In genomic region chr16:89395150-89396142, GRCh38 we compare ENCODE assay signal across 8 cellular contexts.
DNase-seq lines count a peak whose midpoint lies in the region; ATAC-seq and TF ChIP-seq lines count a peak whose summit lies in the region.

No MANE protein-coding gene starts in this region.

- H3K4me3 Mint-ChIP-seq in IgD-negative memory B cell: peak overlapping the region in 1 of 4 donors; percentile 61

- no peaks in the 10 kb centered on the region for H3K36me3 ChIP-seq in suprapubic skin

- H3K27ac Mint-ChIP-seq in IgD-negative memory B cell: peak overlapping the region; percentile 23 to 71 (median 45)

- no peaks in the 10 kb centered on the region for H3K27me3 Mint-ChIP-seq in IgD-negative memory B cell

- H3K9me3 ChIP-seq in suprapubic skin: no peaks in the 10 kb centered on the region

- H3K27ac ChIP-seq in suprapubic skin: no peak overlapping the region

- H3K4me1 Mint-ChIP-seq in IgD-negative memory B cell: peaks cover 20 to 40% (median 34%) of the 10 kb centered on the region in 3 donors

- H3K36me3 Mint-ChIP-seq in IgD-negative memory B cell: peaks cover 4% of the 10 kb centered on the region

- no peaks in the 10 kb centered on the region for H3K27me3 ChIP-seq in suprapubic skin

- DNase-seq in AG08395 (ENCODE audit: low spot score): peak; percentile 99
- peak; percentile 98 to 99 for DNase-seq in cardiac fibroblast (ENCODE audit: low read depth in 2 of 2)
- peak; percentile 94 for DNase-seq in left kidney (ENCODE audit: low read depth, low spot score)
- peak; percentile 90 to 93 for DNase-seq in suprapubic skin (ENCODE audit: low spot score in 2 of 2)
- DNase-seq in NCI-H2081 treated with DMSO at 0.1 percent for 48 hours (lab: John Stamatoyannopoulos, UW): no peak
- DNase-seq in germinal center (ENCODE audit: low spot score): no peak

- peak; percentile 77 for TF ChIP-seq EP300 in suprapubic skin (IDR thresholded peaks at IDR 0.05)

- 38% methylated on average over 28 of the region's 28 CpGs for WGBS in suprapubic skin

- no peak for ATAC-seq in GM19467 (IDR thresholded peaks at IDR 0.05; ENCODE audit: unreplicated experiment)

- TF ChIP-seq CTCF in cardiac fibroblast (IDR thresholded peaks at IDR 0.05; ENCODE audit: low read depth, low read length): no peak
- TF ChIP-seq CTCF in suprapubic skin (IDR thresholded peaks at IDR 0.05): no peak

- H3K4me3 ChIP-seq in cardiac fibroblast (replicated peaks in 1 of 2; ENCODE audit: low read depth in 2 of 2, low read length in 2 of 2) (no peak overlapping the region), suprapubic skin (no peak overlapping the region)

- peaks cover 55% of the 10 kb centered on the region for H3K4me1 ChIP-seq in suprapubic skin

- TF ChIP-seq POLR2A in suprapubic skin (IDR thresholded peaks at IDR 0.05): no peak

- no peaks in the 10 kb centered on the region for H3K9me3 Mint-ChIP-seq in IgD-negative memory B cell

Comparison
In these comparisons a context has a peak if more than half of its experiments do, and no peak if none do; other contexts are left out.
1. DNase-seq: peak in AG08395 (single experiment), cardiac fibroblast (2 of 2), left kidney (single experiment) and suprapubic skin (2 of 2); none in NCI-H2081 treated with DMSO at 0.1 percent for 48 hours (single experiment) and germinal center (single experiment).